8 cellular contexts compared by ENCODE assay signal in genomic region chr5:174910245-174910737, GRCh38.
A peak's percentile ranks its signal among the peaks of the same experiment; 100 is the strongest.
DNase-seq lines count a peak whose midpoint lies in the region; ATAC-seq, FAIRE-seq and TF ChIP-seq lines count a peak whose summit lies in the region.

No MANE protein-coding gene starts in this region.

- H3K27ac Mint-ChIP-seq in HFFc6 = no peak overlapping the region

- intact Hi-C loops in left colon (cut with DNase I, micrococcal nuclease) = no loop called here

- no peak overlapping the region for H3K4me3 ChIP-seq in WERI-Rb-1 (ENCODE audit: low read depth, low read length)
- no peak overlapping the region for H3K4me3 ChIP-seq in bronchial epithelial cell (ENCODE audit: low read depth, low read length)

- peak overlapping the region; percentile 23; the same call in 1 of the 2 replicates for H3K4me3 Mint-ChIP-seq in HFFc6

- H3K27me3 ChIP-seq in WERI-Rb-1 (ENCODE audit: insufficient read depth, low read depth, severe bottlenecking) = peaks cover 55% of the 10 kb centered on the region
- H3K27me3 ChIP-seq in bronchial epithelial cell (ENCODE audit: control insufficient read depth, insufficient read depth, low read length) = no peaks in the 10 kb centered on the region

- no peaks in the 10 kb centered on the region for H3K36me3 ChIP-seq in WERI-Rb-1
- no peaks in the 10 kb centered on the region for H3K36me3 ChIP-seq in bronchial epithelial cell (ENCODE audit: control insufficient read depth, insufficient read depth, low read length)

- H3K27ac ChIP-seq in WERI-Rb-1 = no peak overlapping the region

- H3K36me3 Mint-ChIP-seq in HFFc6 (ENCODE audit: low read depth) = no peaks in the 10 kb centered on the region

- peak; percentile 84 for TF ChIP-seq CTCF in HFFc6 (IDR thresholded peaks at IDR 0.05)
- TF ChIP-seq CTCF in WERI-Rb-1 (IDR thresholded peaks at IDR 0.05; ENCODE audit: low read depth, low read length) = peak; percentile 91
- TF ChIP-seq CTCF in bronchial epithelial cell (IDR thresholded peaks at IDR 0.05; ENCODE audit: insufficient read depth, low read length, severe bottlenecking) = peak; percentile 95

- no peaks in the 10 kb centered on the region for H3K9me3 ChIP-seq in WERI-Rb-1 (ENCODE audit: severe bottlenecking)

- peaks cover 7% of the 10 kb centered on the region for H3K9me3 Mint-ChIP-seq in HFFc6

- ATAC-seq in left colon = peak; percentile 80

- H3K4me1 Mint-ChIP-seq in HFFc6 (ENCODE audit: low read depth) = no peaks in the 10 kb centered on the region

- FAIRE-seq in bronchial epithelial cell (lab: Jason Lieb, UNC) = no peak

- DNase-seq in NCI-H1417 (lab: John Stamatoyannopoulos, UW) (peak; percentile 36 to 66 (median 60)), NCI-H1417 treated with DMSO at 0.1 percent for 48 hours (lab: John Stamatoyannopoulos, UW) (no peak), HFFc6 (no peak), NCI-H1694 (lab: John Stamatoyannopoulos, UW) (peak; percentile 32), WERI-Rb-1 (peak; percentile 53), bronchial epithelial cell (ENCODE audit: low read depth) (peak; percentile 10), left colon (peak in 1 of 2 donors; percentile 50)
- DNase-seq in stimulated activated CD4-positive, alpha-beta T cell treated with anti-CD3 and anti-CD28 coated beads, Interleukin-4, amount 100 ng/mL, for 1 hour = peak; percentile 54

- peaks cover 2% of the 10 kb centered on the region; the same call in 1 of the 2 replicates for H3K27me3 Mint-ChIP-seq in HFFc6 (ENCODE audit: insufficient read depth)

Comparison
In these comparisons a context has a peak if more than half of its experiments do, and no peak if none do; other contexts are left out.
1. DNase-seq: peak in NCI-H1417 (3 of 3), NCI-H1694 (single experiment), WERI-Rb-1 (single experiment), bronchial epithelial cell (single experiment) and stimulated activated CD4-positive, alpha-beta T cell treated with anti-CD3 and anti-CD28 coated beads, Interleukin-4, amount 100 ng/mL, for 1 hour (single experiment); none in NCI-H1417 treated with DMSO at 0.1 percent for 48 hours (single experiment) and HFFc6 (single experiment).
2. Peak in every context shown above with its lines, with median percentiles within 50 percentile points of each other: CTCF ChIP-seq.